Comparison of ENCODE assay signal across 8 cellular contexts in genomic region chr2:181781082-181781786, GRCh38.
DNase-seq lines count a peak whose midpoint lies in the region; ATAC-seq, FAIRE-seq and TF ChIP-seq lines count a peak whose summit lies in the region.

No MANE protein-coding gene starts in this region.

- ATAC-seq in GM18498 (IDR thresholded peaks at IDR 0.05; ENCODE audit: unreplicated experiment) (peak; percentile 58), GM21717 (IDR thresholded peaks at IDR 0.05; ENCODE audit: unreplicated experiment) (peak; percentile 44)

- no peaks in the 10 kb centered on the region for H3K36me3 Mint-ChIP-seq in endothelial cell (ENCODE audit: low read depth, unreplicated experiment)

- peaks cover 48% of the 10 kb centered on the region for H3K4me1 Mint-ChIP-seq in endothelial cell (ENCODE audit: unreplicated experiment)

- H3K27me3 Mint-ChIP-seq in endothelial cell (ENCODE audit: unreplicated experiment): peaks cover 3% of the 10 kb centered on the region

- FAIRE-seq in keratinocyte (lab: Jason Lieb, UNC): no peak

- H3K4me3 Mint-ChIP-seq in endothelial cell (ENCODE audit: unreplicated experiment): no peak overlapping the region

- no peak overlapping the region for H3K9ac ChIP-seq in keratinocyte (ENCODE audit: control insufficient read depth, extremely low read depth, insufficient read depth, low read length)

- H3K27ac ChIP-seq in keratinocyte (ENCODE audit: control insufficient read depth, insufficient read depth, low read length) (no peak overlapping the region), osteoblast (ENCODE audit: low read depth, low read length) (no peak overlapping the region)

- H2AFZ ChIP-seq in keratinocyte (ENCODE audit: control insufficient read depth, low read length) (peak overlapping the region; percentile 44), osteoblast (ENCODE audit: low read length) (no peak overlapping the region)

- no peaks in the 10 kb centered on the region for H3K9me3 ChIP-seq in keratinocyte (ENCODE audit: control insufficient read depth, low read depth, low read length)
- no peaks in the 10 kb centered on the region for H3K9me3 ChIP-seq in osteoblast (ENCODE audit: low read depth, low read length)
- H3K9me3 ChIP-seq in BE2C: no peaks in the 10 kb centered on the region

- no peaks in the 10 kb centered on the region for H3K9me3 Mint-ChIP-seq in endothelial cell (ENCODE audit: unreplicated experiment)

- TF ChIP-seq CTCF in keratinocyte (optimal IDR thresholded peaks at IDR 0.05 in 1 of 3, IDR thresholded peaks at IDR 0.05 in 1 of 3, conservative IDR thresholded peaks at IDR 0.05 in 1 of 3; ENCODE audit: extremely low read depth in 1 of 3, insufficient read depth in 2 of 3, low read length in 3 of 3) (peak in 1 of 3 experiments; percentile 7), osteoblast (IDR thresholded peaks at IDR 0.05; ENCODE audit: extremely low read depth, low read depth, low read length) (no peak), BE2C (IDR thresholded peaks at IDR 0.05; ENCODE audit: low read depth, low read length) (no peak), endothelial cell (IDR thresholded peaks at IDR 0.05; ENCODE audit: unreplicated experiment) (no peak)

- no peaks in the 10 kb centered on the region for H4K20me1 ChIP-seq in keratinocyte (ENCODE audit: control insufficient read depth, extremely low read depth, insufficient read depth, low read length)
- H4K20me1 ChIP-seq in osteoblast (ENCODE audit: insufficient read depth, low read length): no peaks in the 10 kb centered on the region

- H3K4me2 ChIP-seq in keratinocyte (ENCODE audit: control insufficient read depth, extremely low read depth, insufficient read depth, low read depth, low read length) (no peak overlapping the region), osteoblast (ENCODE audit: insufficient read depth, low read length) (no peak overlapping the region)

- H3K4me1 ChIP-seq in keratinocyte (ENCODE audit: control insufficient read depth, extremely low read depth, insufficient read depth, low read length) (peaks cover 63% of the 10 kb centered on the region), osteoblast (ENCODE audit: insufficient read depth, low read length) (peaks cover 27% of the 10 kb centered on the region), BE2C (no peaks in the 10 kb centered on the region)

- dilution Hi-C loops in keratinocyte (cut with MboI; ENCODE audit: extremely low pct_ligation_motif_present, low sequenced_read_pairs): no loop called here

- H3K36me3 ChIP-seq in keratinocyte (ENCODE audit: control insufficient read depth in 2 of 2, extremely low read depth in 1 of 2, insufficient read depth in 2 of 2, low read length in 2 of 2) (no peaks in the 10 kb centered on the region), osteoblast (ENCODE audit: insufficient read depth, low read length) (no peaks in the 10 kb centered on the region), BE2C (no peaks in the 10 kb centered on the region)

- H3K79me2 ChIP-seq in keratinocyte (ENCODE audit: control insufficient read depth, insufficient read depth, low read length) (no peaks in the 10 kb centered on the region), osteoblast (ENCODE audit: insufficient read depth, low read length) (no peaks in the 10 kb centered on the region)

- H3K4me3 ChIP-seq in keratinocyte (ENCODE audit: control insufficient read depth in 2 of 3, extremely low read depth in 1 of 3, insufficient read depth in 2 of 3, low read depth in 1 of 3, low read length in 3 of 3) (no peak overlapping the region), osteoblast (ENCODE audit: insufficient read depth, low read length) (no peak overlapping the region), BE2C (ENCODE audit: low read depth, low read length) (no peak overlapping the region)

- DNase-seq in M059J (ENCODE audit: low read depth): peak; percentile 78
- DNase-seq in keratinocyte (ENCODE audit: low read depth, low spot score): no peak
- no peak for DNase-seq in osteoblast (ENCODE audit: insufficient read length, low spot score, missing footprints)
- no peak for DNase-seq in BE2C
- no peak for DNase-seq in HuH-7.5 (ENCODE audit: low spot score)
- DNase-seq in endothelial cell (ENCODE audit: low spot score): no peak

- H3K9me1 ChIP-seq in keratinocyte (ENCODE audit: control insufficient read depth, extremely low read depth, insufficient read depth, low read length): no peaks in the 10 kb centered on the region

- no peak overlapping the region for H3K27ac Mint-ChIP-seq in endothelial cell (ENCODE audit: unreplicated experiment)

- H3K27me3 ChIP-seq in keratinocyte (ENCODE audit: control insufficient read depth, extremely low read depth, insufficient read depth, low read length): no peaks in the 10 kb centered on the region
- no peaks in the 10 kb centered on the region for H3K27me3 ChIP-seq in osteoblast (ENCODE audit: insufficient read depth, low read length)
- H3K27me3 ChIP-seq in BE2C: no peaks in the 10 kb centered on the region
